In the genomic region with DNA sequence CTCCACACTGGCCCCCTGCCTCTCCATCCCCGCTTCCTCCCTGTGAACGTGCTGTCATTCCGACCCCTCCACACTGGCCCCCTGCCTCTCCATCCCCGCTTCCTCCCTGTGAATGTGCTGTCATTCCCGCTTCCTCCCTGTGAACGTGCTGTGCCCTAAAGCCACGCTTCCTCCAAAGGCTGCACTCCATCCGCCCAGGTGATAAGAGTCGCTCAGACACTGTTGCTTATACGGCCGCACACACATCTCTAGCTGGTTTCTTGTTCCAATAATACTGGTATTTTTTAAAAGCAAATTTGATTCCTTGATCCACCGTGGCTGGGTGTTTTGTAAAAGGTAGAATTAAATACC, we compare ENCODE assay signal across 21 cellular contexts. TPM values are rescaled to one million over a fixed set of nuclear protein-coding genes. Genes with fewer than 3 reads are reported as not detected.
DNase-seq lines count a peak whose midpoint lies in the region; ATAC-seq and TF ChIP-seq lines count a peak whose summit lies in the region.
"Had no signal": no experiment of that assay in that cellular context is flagged by ENCODE, and none has a peak within 500 bp of the region (broad histone marks: within the 10 kb centered on the region; RNA-seq: fewer than 3 reads in every experiment).

No MANE protein-coding gene starts in this region.

- no peak overlapping the region for H3K9ac ChIP-seq in mesendoderm (ENCODE audit: low read length)

- no CpG with 5 or more reads among the region's 12 CpGs for WGBS in mesendoderm (ENCODE audit: extremely low coverage, insufficient coverage, low lambda C conversion rate)
- WGBS in tibial nerve, 2 donors: 48 to 49% methylated on average over 12 of the region's 12 CpGs

- H4K5ac ChIP-seq in mesendoderm (ENCODE audit: low read length): no peak overlapping the region

- H3K36me3 ChIP-seq in H7 (replicated peaks; ENCODE audit: control insufficient read depth, insufficient read depth, low read length) (no peaks in the 10 kb centered on the region), mesendoderm (ENCODE audit: control insufficient read depth, insufficient read depth, low read length) (no peaks in the 10 kb centered on the region), tibial nerve (no peaks in the 10 kb centered on the region)
- H3K36me3 ChIP-seq: BE2C had no signal

- H2BK15ac ChIP-seq in mesendoderm (replicated peaks; ENCODE audit: low read depth): no peak overlapping the region

- H2BK5ac ChIP-seq in mesendoderm (ENCODE audit: low read length): no peak overlapping the region

- no peak for ATAC-seq in GM21737 (IDR thresholded peaks at IDR 0.05; ENCODE audit: unreplicated experiment)
- ATAC-seq: GM23338, Right ventricle myocardium inferior had no signal

- peak overlapping the region; percentile 56 for H3K56ac ChIP-seq in mesendoderm (ENCODE audit: low read length)

- H3K18ac ChIP-seq in mesendoderm (ENCODE audit: low read length): no peak overlapping the region

- no peak overlapping the region for H2BK120ac ChIP-seq in mesendoderm (ENCODE audit: low read depth, low read length)

- no peak overlapping the region for H3K4ac ChIP-seq in mesendoderm (ENCODE audit: low read depth, low read length)

- H3K27ac ChIP-seq in mesendoderm (ENCODE audit: low read depth, low read length) (no peak overlapping the region), tibial nerve (no peak overlapping the region)

- intact Hi-C loops in posterior vena cava (cut with DNase I): no loop called here

- no peak overlapping the region for H3K23ac ChIP-seq in mesendoderm (ENCODE audit: low read length)

- H3K4me2 ChIP-seq in mesendoderm (ENCODE audit: low read length): no peak overlapping the region
- H3K4me2 ChIP-seq: GM23338 had no signal

- H3K27me3 ChIP-seq in H7 (ENCODE audit: control insufficient read depth, insufficient read depth, low read length) (peaks cover 12% of the 10 kb centered on the region), mesendoderm (ENCODE audit: insufficient read depth, low read length, poor library complexity) (no peaks in the 10 kb centered on the region), tibial nerve (peaks cover 0 to 36% of the 10 kb centered on the region in 2 donors)

- no peak overlapping the region for H4K8ac ChIP-seq in mesendoderm (ENCODE audit: low read depth, low read length)

- TF ChIP-seq CTCF in tibial nerve (IDR thresholded peaks at IDR 0.05): no peak

- in situ Hi-C loops in KBM-7 (cut with MboI; ENCODE audit: low pct_unique_long_range_greater_than_20kb, low sequenced_read_pairs): no loop called here

- H3K4me1 ChIP-seq in mesendoderm (ENCODE audit: control insufficient read depth, low read depth, low read length) (peaks cover 4% of the 10 kb centered on the region), tibial nerve (no peaks in the 10 kb centered on the region)
- H3K4me1 ChIP-seq: BE2C had no signal

- DNase-seq in H7 (peak; percentile 67), UCSD-AML1 (lab: John Stamatoyannopoulos, UW; ENCODE audit: unreplicated experiment) (peak; percentile 35), mesendoderm (peak; percentile 72), posterior vena cava (ENCODE audit: low spot score) (peak; percentile 66), KBM-7 (no peak), tibial nerve (ENCODE audit: low spot score in 2 of 2) (no peak)
- DNase-seq: BE2C, DMS53, GF-D8, MM.1S, NCI-H1048, NCI-H1417 treated with DMSO at 0.1 percent for 48 hours, NCI-H187, NCI-H446, NCI-H526 had no signal

- TF ChIP-seq EP300 in tibial nerve (IDR thresholded peaks at IDR 0.05): no peak

- H3K4me3 ChIP-seq in H7 (ENCODE audit: insufficient read depth, low read depth, low read length) (no peak overlapping the region), mesendoderm (ENCODE audit: low read length) (no peak overlapping the region), tibial nerve (no peak overlapping the region)
- H3K4me3 ChIP-seq: GM23338, K562 had no signal

- H3K79me2 ChIP-seq in mesendoderm (ENCODE audit: control insufficient read depth, insufficient read depth, low read length): no peaks in the 10 kb centered on the region

- TF ChIP-seq POLR2A in tibial nerve (IDR thresholded peaks at IDR 0.05): no peak

- H2AK5ac ChIP-seq in mesendoderm (ENCODE audit: low read length): no peak overlapping the region

- peaks cover 0 to 19% (median 0%) of the 10 kb centered on the region in 4 donors for H3K9me3 ChIP-seq in tibial nerve
- H3K9me3 ChIP-seq: BE2C had no signal

- H3K79me1 ChIP-seq in mesendoderm (ENCODE audit: low read length): no peaks in the 10 kb centered on the region

RNA-seq across cellular contexts. Expression of a gene that starts 39.3 kb away (rescaled TPM):
- total RNA-seq in H7 (2014; rRNA removed; shearing (Covaris generic)): 1.0 and 1.8 TPM in 2 replicates
- polyA plus RNA-seq in mesendoderm (2013, experiment 1 of 2): 1.7 TPM
- polyA plus RNA-seq in mesendoderm (2013, experiment 2 of 2): 1.5 TPM
- total RNA-seq in posterior vena cava (under 1 TPM; 0.14 to 0.48 TPM), tibial nerve (not detected)
- total RNA-seq: K562, OCI-LY7, SK-MEL-5 had no signal
- polyA plus RNA-seq: K562 had no signal

RNA-seq across cellular contexts. Expression of a gene that starts 51.0 kb away (rescaled TPM):
- 66.4 and 76.8 TPM in 2 replicates for total RNA-seq in H7 (2014; rRNA removed; shearing (Covaris generic))
- 73.0 TPM for polyA plus RNA-seq in mesendoderm (2013, experiment 1 of 2)
- polyA plus RNA-seq in mesendoderm (2013, experiment 2 of 2): 72.2 TPM
- total RNA-seq in posterior vena cava (10 to 100 TPM; 72.6 to 75.6 TPM), tibial nerve (100 to 1,000 TPM in 2 of 4 donors, 10 to 100 TPM in 2; 89.4 to 165 (median 99.3) TPM)

RNA-seq across cellular contexts. Expression of a gene that starts 53.7 kb away (rescaled TPM):
- total RNA-seq in H7 (2014; rRNA removed; shearing (Covaris generic)): not detected in 2 replicates
- polyA plus RNA-seq in mesendoderm (2013, experiment 1 of 2): not detected
- 0.04 TPM for polyA plus RNA-seq in mesendoderm (2013, experiment 2 of 2)
- total RNA-seq in posterior vena cava (not detected), tibial nerve (not detected)
- total RNA-seq: GM23338, K562, OCI-LY7, Right ventricle myocardium inferior, SK-MEL-5 had no signal
- polyA plus RNA-seq: GM23338, K562 had no signal

Comparison
In these comparisons a context has a peak if more than half of its experiments do, and no peak if none do; other contexts are left out.
1. DNase-seq: peak in H7 (single experiment), UCSD-AML1 (single experiment), mesendoderm (single experiment) and posterior vena cava (single experiment); none in KBM-7 (single experiment) and tibial nerve (0 of 2).